9 cellular contexts compared by ENCODE assay signal in genomic region chr14:74571901-74572828, GRCh38. TPM values are rescaled to one million over a fixed set of nuclear protein-coding genes. Genes with fewer than 3 reads are reported as not detected.
DNase-seq lines count a peak whose midpoint lies in the region; ATAC-seq and TF ChIP-seq lines count a peak whose summit lies in the region.
"Had no signal": no experiment of that assay in that cellular context is flagged by ENCODE, and none has a peak within 500 bp of the region (broad histone marks: within the 10 kb centered on the region; RNA-seq: fewer than 3 reads in every experiment).

No MANE protein-coding gene starts in this region.

- H3K18ac ChIP-seq in mesendoderm (ENCODE audit: low read length): no peak overlapping the region

- no peak overlapping the region for H3K4me2 ChIP-seq in mesendoderm (ENCODE audit: low read length)

- no peaks in the 10 kb centered on the region for H3K79me2 ChIP-seq in mesendoderm (ENCODE audit: control insufficient read depth, insufficient read depth, low read length)

- WGBS in mesendoderm (ENCODE audit: extremely low coverage, insufficient coverage, low lambda C conversion rate): no CpG with 5 or more reads among the region's 13 CpGs

- DNase-seq in stimulated activated CD4-positive, alpha-beta T cell treated with anti-CD3 and anti-CD28 coated beads, Interleukin-4, amount 100 ng/mL, for 24 hours: peak; percentile 23
- DNase-seq in stimulated activated CD4-positive, alpha-beta T cell treated with anti-CD3 and anti-CD28 coated beads, Interleukin-4, amount 100 ng/mL, for 4 hours: no peak
- DNase-seq in SW480 (ENCODE audit: low spot score) (peak; percentile 98), fibroblast of mammary gland (ENCODE audit: low read depth) (peak; percentile 100), globus pallidus (ENCODE audit: low spot score) (no peak), mesendoderm (no peak)

- H3K9ac ChIP-seq in rectal smooth muscle tissue (ENCODE audit: low read length) (no peak overlapping the region), mesendoderm (ENCODE audit: low read length) (no peak overlapping the region)

- H3K56ac ChIP-seq in mesendoderm (ENCODE audit: low read length): no peak overlapping the region

- H2BK15ac ChIP-seq in mesendoderm (replicated peaks; ENCODE audit: low read depth): no peak overlapping the region

- H3K79me1 ChIP-seq in mesendoderm (ENCODE audit: low read length): no peaks in the 10 kb centered on the region

- H4K5ac ChIP-seq in mesendoderm (ENCODE audit: low read length): no peak overlapping the region

- H3K27ac ChIP-seq in rectal smooth muscle tissue (ENCODE audit: low read depth, low read length): peak overlapping the region; percentile 68
- no peak overlapping the region for H3K27ac ChIP-seq in mesendoderm (ENCODE audit: low read depth, low read length)
- H3K27ac ChIP-seq: cardiac muscle cell had no signal

- no peak overlapping the region for H2BK5ac ChIP-seq in mesendoderm (ENCODE audit: low read length)

- H2BK120ac ChIP-seq in mesendoderm (ENCODE audit: low read depth, low read length): no peak overlapping the region

- H3K4me3 ChIP-seq in fibroblast of mammary gland (ENCODE audit: control insufficient read depth, low read depth, low read length) (peak overlapping the region; percentile 26), rectal smooth muscle tissue (ENCODE audit: low read length) (peak overlapping the region; percentile 38), mesendoderm (ENCODE audit: low read length) (no peak overlapping the region)
- H3K4me3 ChIP-seq: cardiac muscle cell had no signal

- no peak for TF ChIP-seq CTCF in fibroblast of mammary gland (conservative IDR thresholded peaks at IDR 0.05; ENCODE audit: control insufficient read depth, insufficient read depth, low read depth, low read length)

- H4K8ac ChIP-seq in mesendoderm (ENCODE audit: low read depth, low read length): no peak overlapping the region

- no peak for ATAC-seq in HG03196 (IDR thresholded peaks at IDR 0.05; ENCODE audit: unreplicated experiment)

- no peak overlapping the region for H3K23ac ChIP-seq in mesendoderm (ENCODE audit: low read length)

- H2AK5ac ChIP-seq in mesendoderm (ENCODE audit: low read length): no peak overlapping the region

- H3K36me3 ChIP-seq in rectal smooth muscle tissue (ENCODE audit: control insufficient read depth, insufficient read depth, low read length): no peaks in the 10 kb centered on the region
- no peaks in the 10 kb centered on the region for H3K36me3 ChIP-seq in mesendoderm (ENCODE audit: control insufficient read depth, insufficient read depth, low read length)
- H3K36me3 ChIP-seq: cardiac muscle cell had no signal

- H3K27me3 ChIP-seq in rectal smooth muscle tissue (ENCODE audit: control insufficient read depth, insufficient read depth, low read length): no peaks in the 10 kb centered on the region
- H3K27me3 ChIP-seq in mesendoderm (ENCODE audit: insufficient read depth, low read length, poor library complexity): no peaks in the 10 kb centered on the region
- H3K27me3 ChIP-seq: cardiac muscle cell had no signal

- peaks cover 9% of the 10 kb centered on the region for H3K4me1 ChIP-seq in rectal smooth muscle tissue (ENCODE audit: control insufficient read depth, insufficient read depth, low read length)
- no peaks in the 10 kb centered on the region for H3K4me1 ChIP-seq in mesendoderm (ENCODE audit: control insufficient read depth, low read depth, low read length)

- no peak overlapping the region for H3K4ac ChIP-seq in mesendoderm (ENCODE audit: low read depth, low read length)

RNA-seq across cellular contexts. Expression of gene LTBP2, which starts 39.9 kb away (rescaled TPM):
- polyA plus RNA-seq in mesendoderm (2013, experiment 1 of 2): 0.13 TPM
- 0.13 TPM for polyA plus RNA-seq in mesendoderm (2013, experiment 2 of 2)

Comparison
In these comparisons a context has a peak if more than half of its experiments do, and no peak if none do; other contexts are left out.
1. DNase-seq: peak in stimulated activated CD4-positive, alpha-beta T cell treated with anti-CD3 and anti-CD28 coated beads, Interleukin-4, amount 100 ng/mL, for 24 hours (single experiment), SW480 (single experiment) and fibroblast of mammary gland (single experiment); none in stimulated activated CD4-positive, alpha-beta T cell treated with anti-CD3 and anti-CD28 coated beads, Interleukin-4, amount 100 ng/mL, for 4 hours (0 of 2), globus pallidus (single experiment) and mesendoderm (single experiment).